Comparison of ENCODE assay signal across 8 cellular contexts in genomic region chr4:139555073-139555704, GRCh38. TPM values are rescaled to one million over a fixed set of nuclear protein-coding genes. Genes with fewer than 3 reads are reported as not detected.
A peak's percentile ranks its signal among the peaks of the same experiment; 100 is the strongest.
DNase-seq lines count a peak whose midpoint lies in the region; ATAC-seq and TF ChIP-seq lines count a peak whose summit lies in the region.

No MANE protein-coding gene starts in this region.

- H3K9me3 ChIP-seq in body of pancreas, result no peaks in the 10 kb centered on the region

- H3K4me1 ChIP-seq in body of pancreas, result peaks cover 69% of the 10 kb centered on the region

- TF ChIP-seq POLR2A in body of pancreas (IDR thresholded peaks at IDR 0.05), result peak; percentile 82 to 97 (median 96)

- TF ChIP-seq CTCF in body of pancreas (IDR thresholded peaks at IDR 0.05), result peak in 2 of 7 experiments; percentile 1 to 9

- DNase-seq in GDM1 (lab: John Stamatoyannopoulos, UW) (peak; percentile 64), NCI-H2107 (lab: John Stamatoyannopoulos, UW) (peak; percentile 2), UCSD-AML1 (lab: John Stamatoyannopoulos, UW; ENCODE audit: unreplicated experiment) (peak; percentile 75), body of pancreas (peak; percentile 94 to 95 (median 94)), hypothalamus (lab: John Stamatoyannopoulos, UW) (peak; percentile 35 to 89 (median 73)), renal cortical epithelial cell (ENCODE audit: low read depth) (peak; percentile 78)

- 1 to 2% methylated on average over 20 to 53 of the region's 53 CpGs for WGBS in body of pancreas, 2 donors

- H3K27ac ChIP-seq in body of pancreas, result peak overlapping the region; percentile 97 to 99 (median 98)

- H3K4me3 ChIP-seq in body of pancreas, result peak overlapping the region; percentile 62 to 89

- no peaks in the 10 kb centered on the region for H3K36me3 ChIP-seq in body of pancreas (replicated peaks in 1 of 2; ENCODE audit: insufficient read depth in 1 of 2, low read depth in 2 of 2)

- intact Hi-C loops in body of pancreas (cut with DNase I), result no loop called here

- ATAC-seq in HG02798 (IDR thresholded peaks at IDR 0.05; ENCODE audit: poor library complexity, unreplicated experiment), result peak; percentile 42
- ATAC-seq in body of pancreas, result peak; percentile 80
- ATAC-seq in HG03097 (IDR thresholded peaks at IDR 0.05; ENCODE audit: low FRiP score, unreplicated experiment), result no peak

- H3K27me3 ChIP-seq in body of pancreas, result no peaks in the 10 kb centered on the region

RNA-seq across cellular contexts. Expression of gene SETD7, which starts 0.8 kb away (rescaled TPM):
- total RNA-seq in body of pancreas (10 to 100 TPM; 21.8 to 34.8 TPM), renal cortical epithelial cell (37.7 and 38.0 TPM in 2 replicates)

Comparison
In these comparisons a context has a peak if more than half of its experiments do, and no peak if none do; other contexts are left out.
1. DNase-seq: peak in every context shown above with its lines; median percentile 94 in body of pancreas; 78 in renal cortical epithelial cell; 75 in UCSD-AML1; 73 in hypothalamus; 64 in GDM1; 2 in NCI-H2107.